Comparison of ENCODE assay signal across 1 cellular context in the genomic region with DNA sequence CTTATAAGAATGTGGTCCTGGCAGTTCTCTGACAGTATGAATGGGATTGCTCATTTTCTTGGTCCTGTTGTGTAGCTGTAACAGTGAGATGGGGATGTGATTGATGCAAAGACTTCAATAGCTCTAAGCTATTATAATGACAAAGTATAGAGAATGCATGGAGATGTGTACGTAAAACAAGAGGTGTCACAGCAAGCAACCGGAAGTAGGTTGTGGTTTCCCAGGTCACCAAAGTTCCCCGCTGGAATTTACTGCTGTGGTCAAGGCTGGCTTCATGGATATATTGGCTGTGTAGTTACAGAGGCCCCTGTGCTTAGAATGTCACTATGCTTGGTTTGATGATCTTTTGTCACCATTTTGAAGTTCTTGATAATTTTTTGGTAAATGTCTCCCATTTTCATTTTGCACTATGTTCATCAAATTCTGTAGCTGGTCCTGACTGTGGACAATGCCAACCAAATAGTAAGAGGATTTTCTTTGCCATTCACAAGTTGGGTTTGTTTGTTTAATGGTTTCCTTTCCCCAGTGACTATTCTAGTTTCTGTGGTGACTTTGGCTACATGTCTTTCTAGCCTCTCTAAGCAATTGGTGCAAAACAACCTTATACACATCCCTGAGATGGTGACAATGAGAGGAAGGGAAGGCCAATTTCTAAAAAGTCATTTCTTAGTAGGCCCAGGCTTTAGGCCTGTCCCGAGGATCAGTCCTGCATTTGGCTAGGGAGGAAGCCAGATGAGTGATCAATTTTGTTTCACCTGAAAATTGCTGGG.
TF ChIP-seq lines count a peak whose summit lies in the region.

No MANE protein-coding gene starts in this region.

TF ChIP-seq in K562, 482 proteins besides CTCF, POLR2A, EP300 and RAD21:
- TF ChIP-seq ESRRA (IDR thresholded peaks at IDR 0.05; ENCODE audit: borderline replicate concordance, low read depth): peak; percentile 39; the same call in 1 of the 2 replicates
- TF ChIP-seq TEAD1 (CRISPR knock-in tag; IDR thresholded peaks at IDR 0.05): peak in 1 of 2 experiments; percentile 78; a peak in 2 of 4 replicates
- TF ChIP-seq ZFPM2 (CRISPR knock-in tag; IDR thresholded peaks at IDR 0.05): no peak
- TF ChIP-seq, protein P1, sequence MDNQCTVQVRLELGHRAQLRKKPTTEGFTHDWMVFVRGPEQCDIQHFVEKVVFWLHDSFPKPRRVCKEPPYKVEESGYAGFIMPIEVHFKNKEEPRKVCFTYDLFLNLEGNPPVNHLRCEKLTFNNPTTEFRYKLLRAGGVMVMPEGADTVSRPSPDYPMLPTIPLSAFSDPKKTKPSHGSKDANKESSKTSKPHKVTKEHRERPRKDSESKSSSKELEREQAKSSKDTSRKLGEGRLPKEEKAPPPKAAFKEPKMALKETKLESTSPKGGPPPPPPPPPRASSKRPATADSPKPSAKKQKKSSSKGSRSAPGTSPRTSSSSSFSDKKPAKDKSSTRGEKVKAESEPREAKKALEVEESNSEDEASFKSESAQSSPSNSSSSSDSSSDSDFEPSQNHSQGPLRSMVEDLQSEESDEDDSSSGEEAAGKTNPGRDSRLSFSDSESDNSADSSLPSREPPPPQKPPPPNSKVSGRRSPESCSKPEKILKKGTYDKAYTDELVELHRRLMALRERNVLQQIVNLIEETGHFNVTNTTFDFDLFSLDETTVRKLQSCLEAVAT (IDR thresholded peaks at IDR 0.05): peak in 1 of 2 experiments; percentile 52; a peak in 1 of 4 replicates
- TF ChIP-seq TEAD4 (IDR thresholded peaks at IDR 0.05; ENCODE audit: low read length): peak; percentile 52; the same call in 1 of the 2 replicates
- no peak for TF ChIP-seq TEAD4 (CRISPR knock-in tag; IDR thresholded peaks at IDR 0.05; ENCODE audit: borderline replicate concordance)
- TF ChIP-seq STAT5A (IDR thresholded peaks at IDR 0.05; ENCODE audit: borderline replicate concordance, low read length): no peak
- TF ChIP-seq GABPA (tag; conservative IDR thresholded peaks at IDR 0.05; ENCODE audit: low read depth): peak; percentile 56
- no peak for TF ChIP-seq ZNF124 (CRISPR knock-in tag; IDR thresholded peaks at IDR 0.05)
TF ChIP-seq in K562: peak in this region for 5.
